Comparison of ENCODE assay signal across 15 cellular contexts in genomic region chr17:57876866-57877237, GRCh38. TPM values are rescaled to one million over a fixed set of nuclear protein-coding genes. Genes with fewer than 3 reads are reported as not detected.
DNase-seq lines count a peak whose midpoint lies in the region; ATAC-seq and TF ChIP-seq lines count a peak whose summit lies in the region.
"Had no signal": no experiment of that assay in that cellular context is flagged by ENCODE, and none has a peak within 500 bp of the region (broad histone marks: within the 10 kb centered on the region; RNA-seq: fewer than 3 reads in every experiment).

No MANE protein-coding gene starts in this region.

- peaks cover 7% of the 10 kb centered on the region for H3K27me3 Mint-ChIP-seq in endothelial cell (ENCODE audit: unreplicated experiment)

- TF ChIP-seq RAD21 in HCT116 (IDR thresholded peaks at IDR 0.05; ENCODE audit: low read depth): no peak

- no peak for DNase-seq in HCT116 (ENCODE audit: low read depth, low spot score)
- DNase-seq in WERI-Rb-1: no peak
- no peak for DNase-seq in OCI-M1 (lab: John Stamatoyannopoulos, UW)
- DNase-seq in endothelial cell (ENCODE audit: low spot score): no peak
- DNase-seq in DMS79 treated with DMSO at 0.1 percent for 48 hours (lab: John Stamatoyannopoulos, UW): no peak
- DNase-seq in stimulated activated CD4-positive, alpha-beta T cell treated with anti-CD3 and anti-CD28 coated beads, Interleukin-2, amount 100 ng/mL, for 24 hours: no peak
- DNase-seq: activated CD4-positive, alpha-beta T cell treated with anti-CD3 and anti-CD28 coated beads, Interleukin-2, amount 10 ng/mL, durations not matched to agents 7 days and 5 days; EL; MG63; stimulated activated CD4-positive, alpha-beta T cell treated with anti-CD3 and anti-CD28 coated beads, Interleukin-2, amount 100 ng/mL, for 48 hours had no signal

- H3K9me3 ChIP-seq in HCT116 (ENCODE audit: control insufficient read depth in 1 of 2, insufficient read depth in 1 of 2, low read depth in 1 of 2, low read length in 2 of 2) (no peaks in the 10 kb centered on the region), WERI-Rb-1 (ENCODE audit: severe bottlenecking) (no peaks in the 10 kb centered on the region), gastroesophageal sphincter (no peaks in the 10 kb centered on the region), skeletal muscle tissue (ENCODE audit: control insufficient read depth in 3 of 3, low read length in 3 of 3) (no peaks in the 10 kb centered on the region)
- H3K9me3 ChIP-seq: MG63 had no signal

- POLR2A ChIA-PET in HCT116 (lab: Charles Lee): interaction anchor here (0.8 to 1.9 kb wide), 3 partner anchors 9 to 75 kb away, joined by 3 to 5 read pairs (median 4); no protein-coding TSS in a partner anchor

- H3K36me3 Mint-ChIP-seq in endothelial cell (ENCODE audit: low read depth, unreplicated experiment): no peaks in the 10 kb centered on the region
- H3K36me3 Mint-ChIP-seq: stimulated activated memory B cell treated with anti-CD40 and anti-IgM and Interleukin-4, amounts not matched to agents 10 μg/mL and 1 μg/mL and 100 μg/mL, for 72 hours had no signal

- H4K20me1 ChIP-seq in HCT116 (ENCODE audit: insufficient read depth): no peaks in the 10 kb centered on the region

- H3K9me3 Mint-ChIP-seq in endothelial cell (ENCODE audit: unreplicated experiment): no peaks in the 10 kb centered on the region
- H3K9me3 Mint-ChIP-seq: activated CD4-positive, alpha-beta T cell treated with anti-CD3 and anti-CD28 coated beads, Interleukin-2, amount 10 ng/mL, durations not matched to agents 7 days and 5 days; stimulated activated memory B cell treated with anti-CD40 and anti-IgM and Interleukin-4, amounts not matched to agents 10 μg/mL and 1 μg/mL and 100 μg/mL, for 72 hours had no signal

- TF ChIP-seq EP300 in gastroesophageal sphincter (IDR thresholded peaks at IDR 0.05): no peak

- no peaks in the 10 kb centered on the region for H3K9me2 ChIP-seq in HCT116 (ENCODE audit: insufficient read depth)

- no peak overlapping the region for H3K4me3 Mint-ChIP-seq in endothelial cell (ENCODE audit: unreplicated experiment)
- H3K4me3 Mint-ChIP-seq: activated CD4-positive, alpha-beta T cell treated with anti-CD3 and anti-CD28 coated beads, Interleukin-2, amount 10 ng/mL, durations not matched to agents 7 days and 5 days; stimulated activated memory B cell treated with anti-CD40 and anti-IgM and Interleukin-4, amounts not matched to agents 10 μg/mL and 1 μg/mL and 100 μg/mL, for 72 hours had no signal

- H3K4me2 ChIP-seq in HCT116 (ENCODE audit: low read length): peak overlapping the region; percentile 86

- H2AFZ ChIP-seq in HCT116 (ENCODE audit: low read depth, low read length, poor library complexity, severe bottlenecking): no peak overlapping the region

- H3K27me3 ChIP-seq in HCT116 (ENCODE audit: insufficient read depth, low read length) (no peaks in the 10 kb centered on the region), WERI-Rb-1 (ENCODE audit: insufficient read depth, low read depth, severe bottlenecking) (no peaks in the 10 kb centered on the region), gastroesophageal sphincter (no peaks in the 10 kb centered on the region), skeletal muscle tissue (ENCODE audit: control insufficient read depth in 3 of 3, insufficient read depth in 3 of 3, low read length in 3 of 3) (no peaks in the 10 kb centered on the region)
- H3K27me3 ChIP-seq: MG63 had no signal

- H3K4me1 ChIP-seq in HCT116 (ENCODE audit: control insufficient read depth in 1 of 2, insufficient read depth in 2 of 2, low read length in 2 of 2) (peaks cover 84 to 100% of the 10 kb centered on the region in 2 experiments), gastroesophageal sphincter (peaks cover 16 to 100% (median 70%) of the 10 kb centered on the region in 3 donors), skeletal muscle tissue (ENCODE audit: control insufficient read depth in 3 of 3, insufficient read depth in 3 of 3, low read length in 3 of 3) (peaks cover 77 to 95% (median 88%) of the 10 kb centered on the region in 3 donors)

- H3K4me1 Mint-ChIP-seq in endothelial cell (ENCODE audit: unreplicated experiment): peaks cover 41% of the 10 kb centered on the region

- TF ChIP-seq CTCF in HCT116 (IDR thresholded peaks at IDR 0.05 in 2 of 3, conservative IDR thresholded peaks at IDR 0.05 in 1 of 3; ENCODE audit: borderline replicate concordance in 1 of 3, insufficient read depth in 1 of 3, low read depth in 2 of 3, low read length in 2 of 3): no peak
- no peak for TF ChIP-seq CTCF in WERI-Rb-1 (IDR thresholded peaks at IDR 0.05; ENCODE audit: low read depth, low read length)
- no peak for TF ChIP-seq CTCF in gastroesophageal sphincter (IDR thresholded peaks at IDR 0.05)
- no peak for TF ChIP-seq CTCF in endothelial cell (IDR thresholded peaks at IDR 0.05; ENCODE audit: unreplicated experiment)

- H3K9ac ChIP-seq in HCT116 (ENCODE audit: low read length) (peak overlapping the region; percentile 72), skeletal muscle tissue (ENCODE audit: low read depth in 1 of 3, low read length in 3 of 3) (peak overlapping the region; percentile 5 to 64 (median 27))

- H3K36me3 ChIP-seq in HCT116 (ENCODE audit: control insufficient read depth in 1 of 2, insufficient read depth in 2 of 2, low read length in 2 of 2): peaks cover 2 to 29% of the 10 kb centered on the region in 2 experiments; a peak in 2 of 4 replicates
- peaks cover 13% of the 10 kb centered on the region for H3K36me3 ChIP-seq in WERI-Rb-1
- H3K36me3 ChIP-seq in gastroesophageal sphincter: peaks cover 0 to 36% of the 10 kb centered on the region in 2 donors
- peaks cover 35 to 38% (median 38%) of the 10 kb centered on the region in 3 donors for H3K36me3 ChIP-seq in skeletal muscle tissue (ENCODE audit: control insufficient read depth in 3 of 3, insufficient read depth in 3 of 3, low read length in 3 of 3)

- WGBS in gastroesophageal sphincter (ENCODE audit: low coverage in 1 of 2), 2 donors: 60% methylated on average over 2 of the region's 2 CpGs; no CpG with 5 or more reads in 1 of the 2 donors

- H3K27ac ChIP-seq in HCT116 (ENCODE audit: low read depth, low read length) (peak overlapping the region; percentile 68), WERI-Rb-1 (peak overlapping the region; percentile 99), gastroesophageal sphincter (peak overlapping the region; percentile 93 to 99 (median 96)), skeletal muscle tissue (ENCODE audit: low read depth, low read length) (peak overlapping the region; percentile 90)
- H3K27ac ChIP-seq: C4-2B, HL-60 had no signal

- BruUV-seq in HCT116 (replicated peaks; lab: Mats Ljungman, UMichigan): no TSS peak

- H3K4me3 ChIP-seq in HCT116 (replicated peaks in 1 of 2; ENCODE audit: low read depth in 1 of 2, low read length in 2 of 2) (no peak overlapping the region), WERI-Rb-1 (ENCODE audit: low read depth, low read length) (no peak overlapping the region), gastroesophageal sphincter (no peak overlapping the region), skeletal muscle tissue (ENCODE audit: low read length in 3 of 3) (no peak overlapping the region)
- H3K4me3 ChIP-seq: MG63 had no signal

- no peak for ATAC-seq in HCT116
- no peak for ATAC-seq in gastroesophageal sphincter
- ATAC-seq: stimulated activated memory B cell treated with anti-CD40 and anti-IgM and Interleukin-4, amounts not matched to agents 10 μg/mL and 1 μg/mL and 100 μg/mL, for 72 hours had no signal

- intact Hi-C loops in HCT116 (cut with micrococcal nuclease): loop anchor here (5.0 kb wide), 1 partner anchor 110 kb away; the partner anchor contains the start of gene VEZF1

- TF ChIP-seq POLR2A in HCT116 (IDR thresholded peaks at IDR 0.05; ENCODE audit: borderline replicate concordance, extremely low read depth, insufficient read depth, insufficient read length): no peak
- TF ChIP-seq POLR2A in gastroesophageal sphincter (IDR thresholded peaks at IDR 0.05): no peak

- RAD21 ChIA-PET in HCT116 (lab: Charles Lee; ENCODE audit: low non-redundant PET in 1 of 2, low total read pairs in 2 of 2, uncharacterized antibody in 2 of 2, unreplicated experiment in 2 of 2): interaction anchor here in 1 of 2 experiments (1.0 kb wide), 2 partner anchors 16 to 26 kb away, joined by 4 read pairs; no protein-coding TSS in a partner anchor

- H3K27ac Mint-ChIP-seq in endothelial cell (ENCODE audit: unreplicated experiment): no peak overlapping the region
- H3K27ac Mint-ChIP-seq: activated CD4-positive, alpha-beta T cell treated with anti-CD3 and anti-CD28 coated beads, Interleukin-2, amount 10 ng/mL, durations not matched to agents 7 days and 5 days; stimulated activated memory B cell treated with anti-CD40 and anti-IgM and Interleukin-4, amounts not matched to agents 10 μg/mL and 1 μg/mL and 100 μg/mL, for 72 hours had no signal

- H3K79me2 ChIP-seq in HCT116 (ENCODE audit: insufficient read depth, low read length): peaks cover 4% of the 10 kb centered on the region; the same call in 1 of the 2 replicates

- CTCF ChIA-PET in HCT116 (lab: Charles Lee): interaction anchor here (0.7 to 4.3 kb wide), 7 partner anchors 13 to 362 kb away, joined by 3 to 28 read pairs (median 4); partner anchors contain the start of gene LPO

TF ChIP-seq in HCT116, 20 proteins besides CTCF, POLR2A, EP300 and RAD21:
- TF ChIP-seq SRF (IDR thresholded peaks at IDR 0.05; ENCODE audit: low read depth) (no peak), EZH2 (IDR thresholded peaks at IDR 0.05) (no peak), ZFX (IDR thresholded peaks at IDR 0.05) (no peak), EZH2phosphoT487 (IDR thresholded peaks at IDR 0.05; ENCODE audit: borderline replicate concordance) (no peak), ELF1 (IDR thresholded peaks at IDR 0.05; ENCODE audit: borderline replicate concordance, low read depth) (no peak), ZNF274 (IDR thresholded peaks at IDR 0.05; ENCODE audit: low read depth, low read length) (no peak), TCF7L2 (IDR thresholded peaks at IDR 0.05; ENCODE audit: borderline replicate concordance, extremely low read depth, insufficient read depth, insufficient read length) (no peak)

RNA-seq across cellular contexts. Expression of gene MRPS23, which starts 27.0 kb away (rescaled TPM):
- total RNA-seq in HCT116 (2021; ENCODE audit: unreplicated experiment) (109 TPM), gastroesophageal sphincter (10 to 100 TPM; 23.0 to 24.8 (median 24.5) TPM), skeletal muscle tissue (10.4 TPM), endothelial cell (ENCODE audit: unreplicated experiment) (39.3 TPM)
- polyA plus RNA-seq in HCT116 (2012): 69.5 and 101 TPM in 2 replicates
